21 cellular contexts compared by ENCODE assay signal in the genomic region with DNA sequence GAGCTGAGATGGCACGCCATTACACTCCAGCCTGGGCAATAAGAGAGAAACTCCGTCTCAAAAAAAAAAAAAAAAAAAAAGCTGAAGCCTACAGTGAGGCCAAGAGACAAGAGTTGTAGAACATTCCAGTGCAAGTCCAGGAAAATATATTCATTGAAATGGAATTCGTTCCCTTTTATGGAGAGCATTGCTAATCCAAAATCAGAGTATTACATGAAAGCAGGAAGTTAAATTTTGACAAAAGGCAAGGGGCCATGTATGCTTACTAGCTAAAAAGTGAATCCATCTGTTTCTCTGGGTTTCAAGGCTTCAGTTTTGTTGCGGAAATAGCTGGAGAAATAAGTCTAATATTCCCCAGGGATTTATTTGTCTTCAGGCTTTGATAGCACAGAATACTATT.
DNase-seq lines count a peak whose midpoint lies in the region; ATAC-seq, FAIRE-seq and TF ChIP-seq lines count a peak whose summit lies in the region.
"Had no signal": no experiment of that assay in that cellular context is flagged by ENCODE, and none has a peak within 500 bp of the region (broad histone marks: within the 10 kb centered on the region; RNA-seq: fewer than 3 reads in every experiment).

No MANE protein-coding gene starts in this region.

- H3K4me3 ChIP-seq in GM23248 (no peak overlapping the region), adipocyte (ENCODE audit: low read length) (peak overlapping the region; percentile 54), fibroblast of the aortic adventitia (ENCODE audit: low read depth, low read length) (no peak overlapping the region), smooth muscle cell (no peak overlapping the region), kidney (ENCODE audit: low read length in 2 of 2) (no peak overlapping the region)
- H3K4me3 ChIP-seq: HAP-1, ovary, tibial nerve had no signal

- no peaks in the 10 kb centered on the region for H3K9me2 ChIP-seq in GM23248 (ENCODE audit: insufficient read depth)

- H3K27me3 ChIP-seq in GM23248 (replicated peaks; ENCODE audit: insufficient read depth) (no peaks in the 10 kb centered on the region), adipocyte (replicated peaks; ENCODE audit: control insufficient read depth, insufficient read depth, low read length) (no peaks in the 10 kb centered on the region), smooth muscle cell (ENCODE audit: low read depth) (no peaks in the 10 kb centered on the region)
- H3K27me3 ChIP-seq: ovary, tibial nerve had no signal

- no peaks in the 10 kb centered on the region for H3K79me2 ChIP-seq in GM23248 (ENCODE audit: insufficient read depth)
- no peaks in the 10 kb centered on the region for H3K79me2 ChIP-seq in smooth muscle cell (ENCODE audit: low read depth)

- H3K4me1 ChIP-seq in GM23248 (ENCODE audit: insufficient read depth) = peaks cover 16% of the 10 kb centered on the region
- H3K4me1 ChIP-seq in adipocyte (ENCODE audit: control insufficient read depth, insufficient read depth, low read length) = peaks cover 19% of the 10 kb centered on the region
- no peaks in the 10 kb centered on the region for H3K4me1 ChIP-seq in smooth muscle cell (ENCODE audit: low read depth)
- no peaks in the 10 kb centered on the region for H3K4me1 ChIP-seq in kidney (ENCODE audit: control insufficient read depth in 1 of 2, insufficient read depth in 1 of 2, low read depth in 1 of 2, low read length in 2 of 2)
- H3K4me1 ChIP-seq: HAP-1, tibial nerve had no signal

- no peak overlapping the region for H3K9ac ChIP-seq in GM23248
- peak overlapping the region; percentile 75 for H3K9ac ChIP-seq in adipocyte (ENCODE audit: low read length)
- H3K9ac ChIP-seq in smooth muscle cell (ENCODE audit: low read depth) = no peak overlapping the region
- H3K9ac ChIP-seq in kidney (ENCODE audit: low read length in 2 of 2) = no peak overlapping the region

- H3F3A ChIP-seq in GM23248 (ENCODE audit: insufficient read depth) = peaks cover 10% of the 10 kb centered on the region; the same call in 1 of the 2 replicates
- no peaks in the 10 kb centered on the region for H3F3A ChIP-seq in smooth muscle cell (ENCODE audit: low read depth)

- DNase-seq in GM23248 (peak; percentile 74), adipocyte (ENCODE audit: low read depth) (peak; percentile 50), fibroblast of the aortic adventitia (ENCODE audit: low read depth) (peak; percentile 97), smooth muscle cell (lab: John Stamatoyannopoulos, UW; ENCODE audit: unreplicated experiment) (no peak), kidney (no peak)
- no peak for DNase-seq in stimulated activated CD4-positive, alpha-beta T cell treated with anti-CD3 and anti-CD28 coated beads, Interleukin-4, amount 100 ng/mL, for 24 hours
- DNase-seq: activated CD4-positive, alpha-beta T cell treated with anti-CD3 and anti-CD28 coated beads, Interleukin-2, amount 50 U/mL, for 48 hours; activated T-cell treated with anti-CD3 and anti-CD28 coated beads, Interleukin-2, amount 50 U/mL, for 24 hours; caudate nucleus; effector CD8-positive, alpha-beta T cell; NCI-H1105; NCI-H2171; NCI-H82; ovary; T-cell had no signal

- H3K27ac ChIP-seq in GM23248 (peak overlapping the region; percentile 35), smooth muscle cell (ENCODE audit: low read depth) (no peak overlapping the region), kidney (ENCODE audit: low read depth in 2 of 2, low read length in 2 of 2) (no peak overlapping the region)
- H3K27ac ChIP-seq: ovary had no signal

- no peak for ATAC-seq in HG03039 (IDR thresholded peaks at IDR 0.05; ENCODE audit: unreplicated experiment)
- ATAC-seq: activated naive CD4-positive, alpha-beta T cell treated with anti-CD3 and anti-CD28 coated beads, Interleukin-2, amount 50 U/mL, for 72 hours; left lobe of liver; Panc1; T-cell had no signal

- TF ChIP-seq CTCF in fibroblast of the aortic adventitia (IDR thresholded peaks at IDR 0.05; ENCODE audit: insufficient read depth, low read length) (no peak), smooth muscle cell (IDR thresholded peaks at IDR 0.05; ENCODE audit: borderline replicate concordance, insufficient read depth, poor library complexity, severe bottlenecking) (no peak), kidney (IDR thresholded peaks at IDR 0.05; ENCODE audit: borderline replicate concordance, extremely low read depth, insufficient read depth) (no peak)

- H4K20me1 ChIP-seq in GM23248 (ENCODE audit: insufficient read depth) (no peaks in the 10 kb centered on the region), smooth muscle cell (ENCODE audit: low read depth) (no peaks in the 10 kb centered on the region)

- in situ Hi-C loops in GM23248 (cut with MboI) = no loop called here

- no peak for FAIRE-seq in kidney (lab: Jason Lieb, UNC)

- no peaks in the 10 kb centered on the region for H3K36me3 ChIP-seq in GM23248 (ENCODE audit: low read depth)
- no peaks in the 10 kb centered on the region for H3K36me3 ChIP-seq in adipocyte (ENCODE audit: control insufficient read depth, insufficient read depth, low read length, severe bottlenecking)
- no peaks in the 10 kb centered on the region for H3K36me3 ChIP-seq in smooth muscle cell (ENCODE audit: low read depth)
- H3K36me3 ChIP-seq in kidney (ENCODE audit: control insufficient read depth in 1 of 2, insufficient read depth in 2 of 2, low read length in 2 of 2) = no peaks in the 10 kb centered on the region
- H3K36me3 ChIP-seq: HAP-1, ovary, tibial nerve had no signal

- 2 to 6% methylated on average over 4 of the region's 4 CpGs for WGBS in GM23248 (ENCODE audit: low coverage in 1 of 2, low lambda C conversion rate in 2 of 2, missing lambda C conversion rate in 2 of 2), 2 experiments
- 83% methylated on average over 4 of the region's 4 CpGs for WGBS in smooth muscle cell (ENCODE audit: low lambda C conversion rate)

- H3K9me3 ChIP-seq in GM23248 (ENCODE audit: low read depth) (no peaks in the 10 kb centered on the region), adipocyte (ENCODE audit: control insufficient read depth, low read length) (no peaks in the 10 kb centered on the region), smooth muscle cell (replicated peaks; ENCODE audit: low read depth) (no peaks in the 10 kb centered on the region), kidney (ENCODE audit: control insufficient read depth in 1 of 2, low read length in 2 of 2) (no peaks in the 10 kb centered on the region)
- H3K9me3 ChIP-seq: HAP-1, ovary, tibial nerve had no signal

- H3K4me2 ChIP-seq in GM23248 (ENCODE audit: unreplicated experiment) = peak overlapping the region; percentile 10
- no peak overlapping the region for H3K4me2 ChIP-seq in smooth muscle cell

- peak overlapping the region; percentile 41 for H2AFZ ChIP-seq in GM23248
- peak overlapping the region; percentile 43 for H2AFZ ChIP-seq in smooth muscle cell (ENCODE audit: low read depth)

- intact Hi-C loops in kidney (cut with DNase I) = no loop called here

Comparison
In these comparisons a context has a peak if more than half of its experiments do, and no peak if none do; other contexts are left out.
1. DNase-seq: peak in GM23248 (single experiment), adipocyte (single experiment) and fibroblast of the aortic adventitia (single experiment); none in smooth muscle cell (single experiment), stimulated activated CD4-positive, alpha-beta T cell treated with anti-CD3 and anti-CD28 coated beads, Interleukin-4, amount 100 ng/mL, for 24 hours (single experiment) and kidney (single experiment).